Comparison of ENCODE assay signal across 1 cellular context in genomic region chr5:150350524-150351344, GRCh38.
TF ChIP-seq lines count a peak whose summit lies in the region.

No MANE protein-coding gene starts in this region.

TF ChIP-seq in K562, 482 proteins besides CTCF, POLR2A, EP300 and RAD21 (continued from another document and continues in another):
- TF ChIP-seq, protein P1, sequence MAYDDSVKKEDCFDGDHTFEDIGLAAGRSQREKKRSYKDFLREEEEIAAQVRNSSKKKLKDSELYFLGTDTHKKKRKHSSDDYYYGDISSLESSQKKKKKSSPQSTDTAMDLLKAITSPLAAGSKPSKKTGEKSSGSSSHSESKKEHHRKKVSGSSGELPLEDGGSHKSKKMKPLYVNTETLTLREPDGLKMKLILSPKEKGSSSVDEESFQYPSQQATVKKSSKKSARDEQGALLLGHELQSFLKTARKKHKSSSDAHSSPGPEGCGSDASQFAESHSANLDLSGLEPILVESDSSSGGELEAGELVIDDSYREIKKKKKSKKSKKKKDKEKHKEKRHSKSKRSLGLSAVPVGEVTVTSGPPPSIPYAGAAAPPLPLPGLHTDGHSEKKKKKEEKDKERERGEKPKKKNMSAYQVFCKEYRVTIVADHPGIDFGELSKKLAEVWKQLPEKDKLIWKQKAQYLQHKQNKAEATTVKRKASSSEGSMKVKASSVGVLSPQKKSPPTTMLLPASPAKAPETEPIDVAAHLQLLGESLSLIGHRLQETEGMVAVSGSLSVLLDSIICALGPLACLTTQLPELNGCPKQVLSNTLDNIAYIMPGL (CRISPR knock-in tag; IDR thresholded peaks at IDR 0.05), result no peak
- no peak for TF ChIP-seq SFPQ (IDR thresholded peaks at IDR 0.05; ENCODE audit: low read depth, low read length)
- TF ChIP-seq, protein P2, sequence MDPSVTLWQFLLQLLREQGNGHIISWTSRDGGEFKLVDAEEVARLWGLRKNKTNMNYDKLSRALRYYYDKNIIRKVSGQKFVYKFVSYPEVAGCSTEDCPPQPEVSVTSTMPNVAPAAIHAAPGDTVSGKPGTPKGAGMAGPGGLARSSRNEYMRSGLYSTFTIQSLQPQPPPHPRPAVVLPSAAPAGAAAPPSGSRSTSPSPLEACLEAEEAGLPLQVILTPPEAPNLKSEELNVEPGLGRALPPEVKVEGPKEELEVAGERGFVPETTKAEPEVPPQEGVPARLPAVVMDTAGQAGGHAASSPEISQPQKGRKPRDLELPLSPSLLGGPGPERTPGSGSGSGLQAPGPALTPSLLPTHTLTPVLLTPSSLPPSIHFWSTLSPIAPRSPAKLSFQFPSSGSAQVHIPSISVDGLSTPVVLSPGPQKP (CRISPR knock-in tag; IDR thresholded peaks at IDR 0.05), result no peak
- no peak for TF ChIP-seq TRIM24 (IDR thresholded peaks at IDR 0.05)
- TF ChIP-seq ZNF551 (CRISPR knock-in tag; IDR thresholded peaks at IDR 0.05), result no peak
- no peak for TF ChIP-seq E2F5 (CRISPR knock-in tag; IDR thresholded peaks at IDR 0.05)
- peak; percentile 89 for TF ChIP-seq NR2C1 (IDR thresholded peaks at IDR 0.05)
- peak; percentile 95 for TF ChIP-seq NR2C1 (tag; IDR thresholded peaks at IDR 0.05)
- no peak for TF ChIP-seq ADNP (tag; IDR thresholded peaks at IDR 0.05)
- no peak for TF ChIP-seq ZNF695 (CRISPR knock-in tag; IDR thresholded peaks at IDR 0.05)
- no peak for TF ChIP-seq ZFX (CRISPR knock-in tag; IDR thresholded peaks at IDR 0.05)
- TF ChIP-seq ZC3H11A (IDR thresholded peaks at IDR 0.05; ENCODE audit: low read depth, low read length), result no peak
- TF ChIP-seq PHF8 (IDR thresholded peaks at IDR 0.05; ENCODE audit: borderline replicate concordance, low read length), result no peak
- no peak for TF ChIP-seq CHCHD3 (CRISPR knock-in tag; IDR thresholded peaks at IDR 0.05)
- TF ChIP-seq MAFG (tag; conservative IDR thresholded peaks at IDR 0.05), result no peak
- TF ChIP-seq AFF4 (CRISPR knock-in tag; IDR thresholded peaks at IDR 0.05), result no peak
- no peak for TF ChIP-seq POLR2B (IDR thresholded peaks at IDR 0.05; ENCODE audit: low read depth, partially characterized antibody)
- TF ChIP-seq, protein P3, sequence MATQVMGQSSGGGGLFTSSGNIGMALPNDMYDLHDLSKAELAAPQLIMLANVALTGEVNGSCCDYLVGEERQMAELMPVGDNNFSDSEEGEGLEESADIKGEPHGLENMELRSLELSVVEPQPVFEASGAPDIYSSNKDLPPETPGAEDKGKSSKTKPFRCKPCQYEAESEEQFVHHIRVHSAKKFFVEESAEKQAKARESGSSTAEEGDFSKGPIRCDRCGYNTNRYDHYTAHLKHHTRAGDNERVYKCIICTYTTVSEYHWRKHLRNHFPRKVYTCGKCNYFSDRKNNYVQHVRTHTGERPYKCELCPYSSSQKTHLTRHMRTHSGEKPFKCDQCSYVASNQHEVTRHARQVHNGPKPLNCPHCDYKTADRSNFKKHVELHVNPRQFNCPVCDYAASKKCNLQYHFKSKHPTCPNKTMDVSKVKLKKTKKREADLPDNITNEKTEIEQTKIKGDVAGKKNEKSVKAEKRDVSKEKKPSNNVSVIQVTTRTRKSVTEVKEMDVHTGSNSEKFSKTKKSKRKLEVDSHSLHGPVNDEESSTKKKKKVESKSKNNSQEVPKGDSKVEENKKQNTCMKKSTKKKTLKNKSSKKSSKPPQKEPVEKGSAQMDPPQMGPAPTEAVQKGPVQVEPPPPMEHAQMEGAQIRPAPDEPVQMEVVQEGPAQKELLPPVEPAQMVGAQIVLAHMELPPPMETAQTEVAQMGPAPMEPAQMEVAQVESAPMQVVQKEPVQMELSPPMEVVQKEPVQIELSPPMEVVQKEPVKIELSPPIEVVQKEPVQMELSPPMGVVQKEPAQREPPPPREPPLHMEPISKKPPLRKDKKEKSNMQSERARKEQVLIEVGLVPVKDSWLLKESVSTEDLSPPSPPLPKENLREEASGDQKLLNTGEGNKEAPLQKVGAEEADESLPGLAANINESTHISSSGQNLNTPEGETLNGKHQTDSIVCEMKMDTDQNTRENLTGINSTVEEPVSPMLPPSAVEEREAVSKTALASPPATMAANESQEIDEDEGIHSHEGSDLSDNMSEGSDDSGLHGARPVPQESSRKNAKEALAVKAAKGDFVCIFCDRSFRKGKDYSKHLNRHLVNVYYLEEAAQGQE (CRISPR knock-in tag; IDR thresholded peaks at IDR 0.05; ENCODE audit: low read depth), result no peak
- TF ChIP-seq THRB (CRISPR knock-in tag; conservative IDR thresholded peaks at IDR 0.05), result no peak
- no peak for TF ChIP-seq IRF1 (CRISPR knock-in tag; IDR thresholded peaks at IDR 0.05; ENCODE audit: borderline replicate concordance)
- no peak for TF ChIP-seq CHD1 (IDR thresholded peaks at IDR 0.05; ENCODE audit: low read length)
- TF ChIP-seq, protein P4, sequence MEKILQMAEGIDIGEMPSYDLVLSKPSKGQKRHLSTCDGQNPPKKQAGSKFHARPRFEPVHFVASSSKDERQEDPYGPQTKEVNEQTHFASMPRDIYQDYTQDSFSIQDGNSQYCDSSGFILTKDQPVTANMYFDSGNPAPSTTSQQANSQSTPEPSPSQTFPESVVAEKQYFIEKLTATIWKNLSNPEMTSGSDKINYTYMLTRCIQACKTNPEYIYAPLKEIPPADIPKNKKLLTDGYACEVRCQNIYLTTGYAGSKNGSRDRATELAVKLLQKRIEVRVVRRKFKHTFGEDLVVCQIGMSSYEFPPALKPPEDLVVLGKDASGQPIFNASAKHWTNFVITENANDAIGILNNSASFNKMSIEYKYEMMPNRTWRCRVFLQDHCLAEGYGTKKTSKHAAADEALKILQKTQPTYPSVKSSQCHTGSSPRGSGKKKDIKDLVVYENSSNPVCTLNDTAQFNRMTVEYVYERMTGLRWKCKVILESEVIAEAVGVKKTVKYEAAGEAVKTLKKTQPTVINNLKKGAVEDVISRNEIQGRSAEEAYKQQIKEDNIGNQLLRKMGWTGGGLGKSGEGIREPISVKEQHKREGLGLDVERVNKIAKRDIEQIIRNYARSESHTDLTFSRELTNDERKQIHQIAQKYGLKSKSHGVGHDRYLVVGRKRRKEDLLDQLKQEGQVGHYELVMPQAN (IDR thresholded peaks at IDR 0.05; ENCODE audit: borderline replicate concordance), result no peak
- no peak for TF ChIP-seq CTCFL (IDR thresholded peaks at IDR 0.05; ENCODE audit: borderline replicate concordance, insufficient read depth, low read depth, low read length, poor library complexity, severe bottlenecking)
- TF ChIP-seq, protein P5, sequence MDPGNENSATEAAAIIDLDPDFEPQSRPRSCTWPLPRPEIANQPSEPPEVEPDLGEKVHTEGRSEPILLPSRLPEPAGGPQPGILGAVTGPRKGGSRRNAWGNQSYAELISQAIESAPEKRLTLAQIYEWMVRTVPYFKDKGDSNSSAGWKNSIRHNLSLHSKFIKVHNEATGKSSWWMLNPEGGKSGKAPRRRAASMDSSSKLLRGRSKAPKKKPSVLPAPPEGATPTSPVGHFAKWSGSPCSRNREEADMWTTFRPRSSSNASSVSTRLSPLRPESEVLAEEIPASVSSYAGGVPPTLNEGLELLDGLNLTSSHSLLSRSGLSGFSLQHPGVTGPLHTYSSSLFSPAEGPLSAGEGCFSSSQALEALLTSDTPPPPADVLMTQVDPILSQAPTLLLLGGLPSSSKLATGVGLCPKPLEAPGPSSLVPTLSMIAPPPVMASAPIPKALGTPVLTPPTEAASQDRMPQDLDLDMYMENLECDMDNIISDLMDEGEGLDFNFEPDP (CRISPR knock-in tag; IDR thresholded peaks at IDR 0.05), result no peak
- TF ChIP-seq, protein P6, sequence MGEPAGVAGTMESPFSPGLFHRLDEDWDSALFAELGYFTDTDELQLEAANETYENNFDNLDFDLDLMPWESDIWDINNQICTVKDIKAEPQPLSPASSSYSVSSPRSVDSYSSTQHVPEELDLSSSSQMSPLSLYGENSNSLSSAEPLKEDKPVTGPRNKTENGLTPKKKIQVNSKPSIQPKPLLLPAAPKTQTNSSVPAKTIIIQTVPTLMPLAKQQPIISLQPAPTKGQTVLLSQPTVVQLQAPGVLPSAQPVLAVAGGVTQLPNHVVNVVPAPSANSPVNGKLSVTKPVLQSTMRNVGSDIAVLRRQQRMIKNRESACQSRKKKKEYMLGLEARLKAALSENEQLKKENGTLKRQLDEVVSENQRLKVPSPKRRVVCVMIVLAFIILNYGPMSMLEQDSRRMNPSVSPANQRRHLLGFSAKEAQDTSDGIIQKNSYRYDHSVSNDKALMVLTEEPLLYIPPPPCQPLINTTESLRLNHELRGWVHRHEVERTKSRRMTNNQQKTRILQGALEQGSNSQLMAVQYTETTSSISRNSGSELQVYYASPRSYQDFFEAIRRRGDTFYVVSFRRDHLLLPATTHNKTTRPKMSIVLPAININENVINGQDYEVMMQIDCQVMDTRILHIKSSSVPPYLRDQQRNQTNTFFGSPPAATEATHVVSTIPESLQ (CRISPR knock-in tag; IDR thresholded peaks at IDR 0.05), result no peak
- no peak for TF ChIP-seq ETS2 (tag; IDR thresholded peaks at IDR 0.05; ENCODE audit: borderline replicate concordance, poor library complexity, severe bottlenecking)
- no peak for TF ChIP-seq ZNF23 (CRISPR knock-in tag; IDR thresholded peaks at IDR 0.05)
